ENCODE assay signal across 5 cellular contexts in genomic region chr19:13556552-13556951, GRCh38. TPM values are rescaled to one million over a fixed set of nuclear protein-coding genes. Genes with fewer than 3 reads are reported as not detected.
"Had no signal": no experiment of that assay in that cellular context is flagged by ENCODE, and none has a peak within 500 bp of the region (broad histone marks: within the 10 kb centered on the region; RNA-seq: fewer than 3 reads in every experiment).

No MANE protein-coding gene starts in this region.

- H3K4me3 ChIP-seq: GM23338 had no signal

- ATAC-seq: GM23338, HepG2 had no signal

- DNase-seq: H9, HCEC 1CT had no signal

- H3K27ac ChIP-seq: HL-60 had no signal

RNA-seq across cellular contexts. Expression of gene CACNA1A, which starts 50.3 kb away (rescaled TPM):
- total RNA-seq: HepG2 had no signal
- polyA plus RNA-seq: HepG2 had no signal
